Comparison of ENCODE assay signal across 8 cellular contexts in genomic region chr19:12783226-12783848, GRCh38. TPM values are rescaled to one million over a fixed set of nuclear protein-coding genes. Genes with fewer than 3 reads are reported as not detected.
DNase-seq lines count a peak whose midpoint lies in the region; ATAC-seq, FAIRE-seq and TF ChIP-seq lines count a peak whose summit lies in the region.

No MANE protein-coding gene starts in this region.

- no peak overlapping the region for H2AFZ ChIP-seq in endothelial cell of umbilical vein (ENCODE audit: low read depth, low read length)

- TF ChIP-seq POLR2A in endothelial cell of umbilical vein (IDR thresholded peaks at IDR 0.05; ENCODE audit: low read depth, low read length) = no peak
- TF ChIP-seq POLR2A in prostate gland (IDR thresholded peaks at IDR 0.05) = no peak

- no peaks in the 10 kb centered on the region for H4K20me1 ChIP-seq in endothelial cell of umbilical vein (replicated peaks; ENCODE audit: control insufficient read depth, extremely low read depth, insufficient read depth, low read length)

- H3K9me1 ChIP-seq in endothelial cell of umbilical vein (replicated peaks; ENCODE audit: control insufficient read depth, extremely low read depth, insufficient read depth, low read length) = no peaks in the 10 kb centered on the region

- H3K27ac ChIP-seq in endothelial cell of umbilical vein (ENCODE audit: insufficient read depth, low read depth, low read length) (peak overlapping the region; percentile 72), prostate gland (peak overlapping the region; percentile 100)

- H3K4me1 ChIP-seq in endothelial cell of umbilical vein (ENCODE audit: control insufficient read depth, extremely low read depth, insufficient read depth, low read length) = peaks cover 24% of the 10 kb centered on the region
- peaks cover 52% of the 10 kb centered on the region for H3K4me1 ChIP-seq in prostate gland (replicated peaks)

- H3K9me3 ChIP-seq in endothelial cell of umbilical vein (replicated peaks; ENCODE audit: control insufficient read depth, insufficient read depth, low read length) (no peaks in the 10 kb centered on the region), prostate gland (no peaks in the 10 kb centered on the region)

- H3K4me3 ChIP-seq in endothelial cell of umbilical vein (replicated peaks in 1 of 3; ENCODE audit: insufficient read depth in 1 of 3, low read depth in 1 of 3, low read length in 3 of 3) = peak overlapping the region in 1 of 3 experiments; percentile 39
- H3K4me3 ChIP-seq in prostate gland = peak overlapping the region; percentile 33 to 47

- POLR2A ChIA-PET in GM10248 (lab: Yijun Ruan, JAX) (interaction anchor here (1.2 to 2.0 kb wide), 2 partner anchors 9 to 12 kb away, joined by 4 to 70 read pairs; partner anchors contain the start of gene JUNB), endothelial cell of umbilical vein (lab: Charles Lee) (interaction anchor here (2.8 kb wide), 1 partner anchor 9 kb away, joined by 73 read pairs; the partner anchor contains the start of gene JUNB)

- no peaks in the 10 kb centered on the region for H3K27me3 ChIP-seq in endothelial cell of umbilical vein (ENCODE audit: control insufficient read depth in 2 of 2, insufficient read depth in 2 of 2, low read length in 2 of 2)
- H3K27me3 ChIP-seq in prostate gland (replicated peaks; ENCODE audit: insufficient read depth) = no peaks in the 10 kb centered on the region

- H3K9ac ChIP-seq in endothelial cell of umbilical vein (replicated peaks; ENCODE audit: extremely low read depth, insufficient read depth, low read length) = peak overlapping the region; percentile 52

- DNase-seq in GM10248 (ENCODE audit: extremely low spot score) = peak; percentile 46
- peak; percentile 32 for DNase-seq in SW480 (ENCODE audit: low spot score)
- DNase-seq in endothelial cell of umbilical vein (ENCODE audit: low read depth, low spot score) = no peak
- DNase-seq in prostate gland (ENCODE audit: low spot score) = no peak
- no peak for DNase-seq in medulla oblongata (ENCODE audit: extremely low spot score)
- DNase-seq in germinal center (ENCODE audit: low spot score) = no peak
- DNase-seq in mesenteric fat pad (ENCODE audit: low spot score) = no peak

- H3K36me3 ChIP-seq in endothelial cell of umbilical vein (ENCODE audit: control insufficient read depth in 2 of 2, extremely low read depth in 1 of 2, insufficient read depth in 2 of 2, low read length in 2 of 2) (no peaks in the 10 kb centered on the region), prostate gland (no peaks in the 10 kb centered on the region)

- no peaks in the 10 kb centered on the region for H3K79me2 ChIP-seq in endothelial cell of umbilical vein (ENCODE audit: control insufficient read depth, insufficient read depth, low read length)

- BruUV-seq in endothelial cell of umbilical vein (replicated peaks; lab: Mats Ljungman, UMichigan) = TSS peak; percentile 59

- peak overlapping the region; percentile 17 for H3K4me2 ChIP-seq in endothelial cell of umbilical vein (ENCODE audit: insufficient read depth, low read length)

- no peak for TF ChIP-seq CTCF in GM10248 (IDR thresholded peaks at IDR 0.05; ENCODE audit: control extremely low read depth, extremely low read depth, low read depth, missing control alignments)
- TF ChIP-seq CTCF in endothelial cell of umbilical vein (IDR thresholded peaks at IDR 0.05; ENCODE audit: extremely low read depth in 1 of 2, insufficient read depth in 1 of 2, low read depth in 1 of 2, low read length in 2 of 2) = no peak
- TF ChIP-seq CTCF in prostate gland (IDR thresholded peaks at IDR 0.05) = no peak

- CTCF ChIA-PET in GM10248 (lab: Yijun Ruan, JAX) (interaction anchor here (1.0 to 11.6 kb wide), 3 partner anchors 13 to 23 kb away, joined by 5 to 399 read pairs (median 6); partner anchors contain the start of genes JUNB, PRDX2, RNASEH2A and THSD8), endothelial cell of umbilical vein (lab: Charles Lee) (interaction anchor here (0.7 to 1.2 kb wide), 5 partner anchors 9 to 51 kb away, joined by 3 to 21 read pairs (median 3); partner anchors contain the start of genes JUNB and RTBDN)

- dilution Hi-C loops in endothelial cell of umbilical vein (cut with MboI; ENCODE audit: extremely low pct_ligation_motif_present, low sequenced_read_pairs) = no loop called here

- WGBS in prostate gland = 7% methylated on average over 22 of the region's 22 CpGs

- FAIRE-seq in endothelial cell of umbilical vein (lab: Jason Lieb, UNC) = no peak

- ATAC-seq in HG02884 (IDR thresholded peaks at IDR 0.05; ENCODE audit: unreplicated experiment) = no peak

- intact Hi-C loops in endothelial cell of umbilical vein (cut with micrococcal nuclease) = loop anchor here (2.0 to 10.0 kb wide), 2 partner anchors 151 to 319 kb away; partner anchors contain the start of genes CALR, FARSA and LYL1
- intact Hi-C loops in prostate gland (cut with DNase I) = no loop called here

TF ChIP-seq in endothelial cell of umbilical vein, 7 proteins besides CTCF, POLR2A, EP300 and RAD21:
- TF ChIP-seq POLR2AphosphoS5 (IDR thresholded peaks at IDR 0.05; ENCODE audit: insufficient read depth, low read depth, low read length) (no peak), MAX (IDR thresholded peaks at IDR 0.05; ENCODE audit: insufficient read depth, insufficient read length) (no peak), MYC (IDR thresholded peaks at IDR 0.05; ENCODE audit: low read depth, low read length) (no peak)
TF ChIP-seq in endothelial cell of umbilical vein: peak in this region for 0.

RNA-seq across cellular contexts. Expression of gene JUNB, which starts 7.9 kb away (rescaled TPM):
- total RNA-seq in endothelial cell of umbilical vein (22.8 and 31.6 TPM in 2 replicates), prostate gland (100 to 1,000 TPM; 173 to 290 TPM), mesenteric fat pad (800 TPM)
- 72.9 and 74.4 TPM in 2 replicates for polyA plus RNA-seq in endothelial cell of umbilical vein
- 26.6 and 63.6 TPM in 2 replicates for polyA plus RNA-seq in endothelial cell of umbilical vein (2011; cell fraction: cytosol; rRNA removed)
- polyA plus RNA-seq in endothelial cell of umbilical vein (2011; cell fraction: nucleus; rRNA removed) = 92.2 and 120 TPM in 2 replicates
- polyA plus RNA-seq in endothelial cell of umbilical vein (2012) = 11.7 and 24.3 TPM in 2 replicates
- 12.4 and 15.3 TPM in 2 replicates for polyA minus RNA-seq in endothelial cell of umbilical vein
- 126 TPM for polyA minus RNA-seq in endothelial cell of umbilical vein (2011; cell fraction: cytosol; rRNA and poly(A)+ RNA removed)
- 21.6 and 61.5 TPM in 2 replicates for polyA minus RNA-seq in endothelial cell of umbilical vein (2011; cell fraction: nucleus; rRNA and poly(A)+ RNA removed)

RNA-seq across cellular contexts. Expression of gene HOOK2, which starts 8.0 kb away (rescaled TPM):
- 17.3 and 20.0 TPM in 2 replicates for total RNA-seq in endothelial cell of umbilical vein
- 7.6 and 8.0 TPM in 2 replicates for polyA plus RNA-seq in endothelial cell of umbilical vein
- polyA plus RNA-seq in endothelial cell of umbilical vein (2011; cell fraction: cytosol; rRNA removed) = 4.0 and 4.8 TPM in 2 replicates
- polyA plus RNA-seq in endothelial cell of umbilical vein (2011; cell fraction: nucleus; rRNA removed) = 49.2 and 50.7 TPM in 2 replicates
- 9.4 and 14.5 TPM in 2 replicates for polyA plus RNA-seq in endothelial cell of umbilical vein (2012)
- polyA minus RNA-seq in endothelial cell of umbilical vein = 11.5 and 14.9 TPM in 2 replicates
- 5.0 TPM for polyA minus RNA-seq in endothelial cell of umbilical vein (2011; cell fraction: cytosol; rRNA and poly(A)+ RNA removed)
- 15.1 and 18.5 TPM in 2 replicates for polyA minus RNA-seq in endothelial cell of umbilical vein (2011; cell fraction: nucleus; rRNA and poly(A)+ RNA removed)
- 100 to 1,000 TPM in 1 of 2 donors, 10 to 100 TPM in 1; 49.6 to 126 TPM for total RNA-seq in prostate gland
- total RNA-seq in mesenteric fat pad = 57.7 TPM

RNA-seq across cellular contexts. Expression of gene PRDX2, which starts 18.3 kb away (rescaled TPM):
- total RNA-seq in endothelial cell of umbilical vein (247 and 255 TPM in 2 replicates), prostate gland (100 to 1,000 TPM; 256 to 548 TPM), mesenteric fat pad (238 TPM)
- polyA plus RNA-seq in endothelial cell of umbilical vein = 490 and 492 TPM in 2 replicates
- 437 and 438 TPM in 2 replicates for polyA plus RNA-seq in endothelial cell of umbilical vein (2011; cell fraction: cytosol; rRNA removed)
- 163 and 200 TPM in 2 replicates for polyA plus RNA-seq in endothelial cell of umbilical vein (2011; cell fraction: nucleus; rRNA removed)
- 389 and 460 TPM in 2 replicates for polyA plus RNA-seq in endothelial cell of umbilical vein (2012)
- 168 and 191 TPM in 2 replicates for polyA minus RNA-seq in endothelial cell of umbilical vein
- polyA minus RNA-seq in endothelial cell of umbilical vein (2011; cell fraction: cytosol; rRNA and poly(A)+ RNA removed) = 491 TPM
- 32.8 and 38.3 TPM in 2 replicates for polyA minus RNA-seq in endothelial cell of umbilical vein (2011; cell fraction: nucleus; rRNA and poly(A)+ RNA removed)

RNA-seq across cellular contexts. Expression of gene THSD8, which starts 18.5 kb away (rescaled TPM):
- 13.2 and 15.9 TPM in 2 replicates for total RNA-seq in endothelial cell of umbilical vein
- 2.6 TPM in 1 of 2 replicates, not detected in the other for polyA plus RNA-seq in endothelial cell of umbilical vein
- 2.1 and 3.7 TPM in 2 replicates for polyA plus RNA-seq in endothelial cell of umbilical vein (2011; cell fraction: cytosol; rRNA removed)
- 1.5 and 2.3 TPM in 2 replicates for polyA plus RNA-seq in endothelial cell of umbilical vein (2011; cell fraction: nucleus; rRNA removed)
- polyA plus RNA-seq in endothelial cell of umbilical vein (2012) = 9.7 and 11.2 TPM in 2 replicates
- not detected in 2 replicates for polyA minus RNA-seq in endothelial cell of umbilical vein
- not detected for polyA minus RNA-seq in endothelial cell of umbilical vein (2011; cell fraction: cytosol; rRNA and poly(A)+ RNA removed)
- not detected in 2 replicates for polyA minus RNA-seq in endothelial cell of umbilical vein (2011; cell fraction: nucleus; rRNA and poly(A)+ RNA removed)
- under 1 TPM in 1 of 2 donors, not detected in 1; 0.91 TPM for total RNA-seq in prostate gland
- total RNA-seq in mesenteric fat pad = 2.1 TPM

RNA-seq across cellular contexts. Expression of gene RNASEH2A, which starts 23.0 kb away (rescaled TPM):
- 25.6 and 28.5 TPM in 2 replicates for total RNA-seq in endothelial cell of umbilical vein
- polyA plus RNA-seq in endothelial cell of umbilical vein = 36.7 and 45.4 TPM in 2 replicates
- 37.3 and 43.6 TPM in 2 replicates for polyA plus RNA-seq in endothelial cell of umbilical vein (2011; cell fraction: cytosol; rRNA removed)
- 20.3 and 27.2 TPM in 2 replicates for polyA plus RNA-seq in endothelial cell of umbilical vein (2011; cell fraction: nucleus; rRNA removed)
- polyA plus RNA-seq in endothelial cell of umbilical vein (2012) = 23.5 and 28.2 TPM in 2 replicates
- 33.3 and 34.1 TPM in 2 replicates for polyA minus RNA-seq in endothelial cell of umbilical vein
- polyA minus RNA-seq in endothelial cell of umbilical vein (2011; cell fraction: cytosol; rRNA and poly(A)+ RNA removed) = 111 TPM
- 5.2 and 5.4 TPM in 2 replicates for polyA minus RNA-seq in endothelial cell of umbilical vein (2011; cell fraction: nucleus; rRNA and poly(A)+ RNA removed)
- total RNA-seq in prostate gland = 10 to 100 TPM in 1 of 2 donors, 1 to 10 TPM in 1; 8.7 to 11.5 TPM
- total RNA-seq in mesenteric fat pad = 2.7 TPM

Comparison
In these comparisons a context has a peak if more than half of its experiments do, and no peak if none do; other contexts are left out.
1. DNase-seq: peak in GM10248 (single experiment) and SW480 (single experiment); none in endothelial cell of umbilical vein (single experiment), prostate gland (single experiment), medulla oblongata (single experiment), germinal center (single experiment) and mesenteric fat pad (single experiment).